ENCODE assay signal across 16 cellular contexts in genomic region chr17:33124871-33125551, GRCh38.
DNase-seq lines count a peak whose midpoint lies in the region; ATAC-seq lines count a peak whose summit lies in the region.
"Had no signal": no experiment of that assay in that cellular context is flagged by ENCODE, and none has a peak within 500 bp of the region (broad histone marks: within the 10 kb centered on the region; RNA-seq: fewer than 3 reads in every experiment).

No MANE protein-coding gene starts in this region.

- H2AK5ac ChIP-seq in mesenchymal stem cell (ENCODE audit: low read length, severe bottlenecking) = no peak overlapping the region

- H3K9ac ChIP-seq in BLaER1 = no peak overlapping the region
- H3K9ac ChIP-seq in mesenchymal stem cell (ENCODE audit: low read length) = no peak overlapping the region

- ATAC-seq in HG02973 (IDR thresholded peaks at IDR 0.05; ENCODE audit: unreplicated experiment) (no peak), left cardiac atrium (no peak)

- no peaks in the 10 kb centered on the region for H3K79me1 ChIP-seq in mesenchymal stem cell (replicated peaks; ENCODE audit: low read length, poor library complexity, severe bottlenecking)

- H2BK120ac ChIP-seq in mesenchymal stem cell (ENCODE audit: low read depth, low read length) = no peak overlapping the region

- H3K9me3 ChIP-seq in BLaER1 (no peaks in the 10 kb centered on the region), mesenchymal stem cell (ENCODE audit: control insufficient read depth, low read length) (no peaks in the 10 kb centered on the region)
- H3K9me3 ChIP-seq: Peyer's patch had no signal

- no peaks in the 10 kb centered on the region for H4K20me1 ChIP-seq in BLaER1

- intact Hi-C loops in left cardiac atrium (cut with DNase I) = no loop called here

- no peak overlapping the region for H2AFZ ChIP-seq in mesenchymal stem cell (ENCODE audit: low read depth, low read length)

- no peaks in the 10 kb centered on the region for H3K27me3 ChIP-seq in BLaER1
- H3K27me3 ChIP-seq in mesenchymal stem cell (ENCODE audit: control insufficient read depth in 1 of 2, insufficient read depth in 1 of 2, low read length in 2 of 2) = peaks cover 15 to 38% of the 10 kb centered on the region in 2 experiments
- H3K27me3 ChIP-seq: Peyer's patch had no signal

- no peak overlapping the region for H3K14ac ChIP-seq in mesenchymal stem cell (ENCODE audit: low read length in 2 of 2)

- H3K36me3 ChIP-seq in BLaER1 = no peaks in the 10 kb centered on the region
- no peaks in the 10 kb centered on the region for H3K36me3 ChIP-seq in mesenchymal stem cell (ENCODE audit: control insufficient read depth in 1 of 2, insufficient read depth in 2 of 2, low read depth in 1 of 2, low read length in 2 of 2)
- H3K36me3 ChIP-seq: Peyer's patch had no signal

- 89% methylated on average over 3 of the region's 3 CpGs for whole genome bisulfite sequencing in mesenchymal stem cell

- no peak overlapping the region for H4K91ac ChIP-seq in mesenchymal stem cell (ENCODE audit: low read length)

- DNase-seq in Daoy (ENCODE audit: low read depth) (peak; percentile 34), SK-N-DZ (ENCODE audit: low spot score) (peak; percentile 27), mesenchymal stem cell (no peak), NAMALWA (ENCODE audit: low spot score) (no peak), left cardiac atrium (no peak)
- DNase-seq: DMS 273 treated with DMSO at 0.1 percent for 48 hours, H7, NCI-H1436, NCI-H2029, NCI-H2171, NCI-H510A treated with DMSO at 0.1 percent for 48 hours, NCI-H82, Peyer's patch, SHP77 treated with DMSO at 0.1 percent for 48 hours had no signal

- peak overlapping the region; percentile 4 for H4K8ac ChIP-seq in mesenchymal stem cell (ENCODE audit: low read length)

- H3K4ac ChIP-seq in mesenchymal stem cell (ENCODE audit: low read depth in 1 of 2, low read length in 2 of 2) = no peak overlapping the region

- no peak overlapping the region for H3K23ac ChIP-seq in mesenchymal stem cell (ENCODE audit: low read length in 2 of 2)

- peaks cover 31% of the 10 kb centered on the region for H3K4me1 ChIP-seq in BLaER1
- no peaks in the 10 kb centered on the region for H3K4me1 ChIP-seq in mesenchymal stem cell (ENCODE audit: control insufficient read depth, insufficient read depth, low read depth, low read length)
- H3K4me1 ChIP-seq: Peyer's patch had no signal

- no peak overlapping the region for H2BK5ac ChIP-seq in mesenchymal stem cell (ENCODE audit: low read depth, low read length, poor library complexity, severe bottlenecking)

- H2BK15ac ChIP-seq in mesenchymal stem cell (ENCODE audit: low read depth, poor library complexity, severe bottlenecking) = no peak overlapping the region

- H2BK12ac ChIP-seq in mesenchymal stem cell (ENCODE audit: low read length in 2 of 2) = no peak overlapping the region

- H3K4me2 ChIP-seq in BLaER1 (0 out of 2 replicates have a peak overlapping the region, but pooled peaks have one; percentile 1), mesenchymal stem cell (ENCODE audit: low read length, poor library complexity, severe bottlenecking) (no peak overlapping the region)

- H3K4me3 ChIP-seq in BLaER1 = no peak overlapping the region
- no peak overlapping the region for H3K4me3 ChIP-seq in mesenchymal stem cell (ENCODE audit: insufficient read depth in 1 of 2, low read depth in 1 of 2, low read length in 2 of 2)
- H3K4me3 ChIP-seq: Peyer's patch had no signal

- H3K18ac ChIP-seq in mesenchymal stem cell (ENCODE audit: low read depth in 1 of 2, low read length in 2 of 2) = no peak overlapping the region

- H3K27ac ChIP-seq in BLaER1 (no peak overlapping the region), mesenchymal stem cell (ENCODE audit: low read length, poor library complexity, severe bottlenecking) (no peak overlapping the region)
- H3K27ac ChIP-seq: Peyer's patch had no signal

Comparison
In these comparisons a context has a peak if more than half of its experiments do, and no peak if none do; other contexts are left out.
1. DNase-seq: peak in Daoy (single experiment) and SK-N-DZ (single experiment); none in mesenchymal stem cell (single experiment), NAMALWA (single experiment) and left cardiac atrium (single experiment).